In the genomic region with DNA sequence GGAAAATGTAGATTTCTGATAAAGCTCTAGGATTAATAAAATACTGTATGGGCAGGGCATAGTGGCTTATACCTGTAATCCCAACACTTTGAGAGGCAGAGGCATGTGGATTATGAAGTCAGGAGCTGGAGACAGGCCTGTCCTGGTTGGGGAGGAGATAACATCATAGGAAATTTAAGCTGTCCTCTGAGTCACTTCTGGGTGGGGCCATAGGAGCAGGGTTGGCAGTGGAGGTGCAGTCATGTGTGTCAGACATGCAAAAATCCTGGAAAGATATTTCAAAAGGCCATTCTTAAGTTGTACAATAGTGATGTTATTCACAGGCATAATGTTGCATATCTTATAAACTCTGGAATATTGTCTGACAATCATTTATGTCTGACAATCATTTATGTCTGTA, we compare ENCODE assay signal across 21 cellular contexts.
"Had no signal": no experiment of that assay in that cellular context is flagged by ENCODE, and none has a peak within 500 bp of the region (broad histone marks: within the 10 kb centered on the region; RNA-seq: fewer than 3 reads in every experiment).

No MANE protein-coding gene starts in this region.

- H3K27ac ChIP-seq: esophagus squamous epithelium, gastroesophageal sphincter, heart left ventricle, tibial artery, WERI-Rb-1 had no signal

- DNase-seq: activated CD4-positive, alpha-beta T cell treated with anti-CD3 and anti-CD28 coated beads for 1 hour; activated gamma-delta T cell treated with Interleukin-2 at 50 U/mL for 16 hours; activated T-cell treated with anti-CD3 and anti-CD28 coated beads, Interleukin-2, amount 50 U/mL, for 1 hour; anterior cingulate cortex; caudate nucleus; effector CD4-positive, alpha-beta T cell; esophagus squamous epithelium; heart left ventricle; left cardiac atrium; mucosa of descending colon; occipital lobe; small intestine; stimulated activated CD4-positive, alpha-beta T cell treated with anti-CD3 and anti-CD28 coated beads, Interleukin-2, amount 100 ng/mL, for 24 hours; stimulated activated naive CD8-positive, alpha-beta T cell treated with anti-CD3 and anti-CD28 coated beads, Interleukin-15, amount 100 ng/mL, for 72 hours; tibial artery; WERI-Rb-1 had no signal

- H3K4me1 ChIP-seq: esophagus squamous epithelium, gastroesophageal sphincter, heart left ventricle, tibial artery had no signal

- H3K27me3 ChIP-seq: esophagus squamous epithelium, gastroesophageal sphincter, heart left ventricle, tibial artery had no signal

- H3K4me3 ChIP-seq: esophagus squamous epithelium, gastroesophageal sphincter, heart left ventricle, mucosa of descending colon, tibial artery had no signal

- ATAC-seq: gastroesophageal sphincter; heart left ventricle; left cardiac atrium; mucosa of descending colon; sciatic nerve; stimulated activated effector memory CD8-positive, alpha-beta T cell treated with anti-CD3 and anti-CD28 coated beads, Interleukin-12 subunit alpha, Interleukin-12 subunit beta, amount 100 ng/mL, for 72 hours; stimulated activated naive CD8-positive, alpha-beta T cell treated with anti-CD3 and anti-CD28 coated beads, Interleukin-15, amount 100 ng/mL, for 72 hours had no signal

- H3K9me3 ChIP-seq: esophagus squamous epithelium, gastroesophageal sphincter, heart left ventricle, tibial artery had no signal

- H3K36me3 ChIP-seq: esophagus squamous epithelium, gastroesophageal sphincter, heart left ventricle, tibial artery, WERI-Rb-1 had no signal

- FAIRE-seq: islet of Langerhans, small intestine, TTC549 had no signal
